16 cellular contexts compared by ENCODE assay signal in the genomic region with DNA sequence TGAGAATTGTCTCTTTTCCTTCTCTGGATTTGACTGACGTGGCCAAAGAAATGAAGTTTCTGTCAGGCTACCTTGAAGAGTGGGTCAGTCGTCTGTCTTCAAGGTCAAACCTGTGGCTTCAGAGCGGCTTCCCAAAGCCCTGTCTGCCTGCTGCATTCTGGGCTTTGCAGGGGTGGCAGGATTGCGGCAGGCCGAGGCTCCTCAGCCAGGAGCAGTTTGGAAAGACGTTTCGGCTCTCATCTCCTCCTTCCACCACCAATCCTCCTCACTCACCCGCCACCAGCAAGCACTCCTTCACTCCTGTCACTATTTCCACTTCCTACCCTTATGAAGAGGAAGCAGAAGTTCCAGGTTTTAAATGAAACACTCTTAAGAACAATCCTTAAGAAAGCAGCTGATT.
DNase-seq lines count a peak whose midpoint lies in the region; ATAC-seq, FAIRE-seq and TF ChIP-seq lines count a peak whose summit lies in the region.
"Had no signal": no experiment of that assay in that cellular context is flagged by ENCODE, and none has a peak within 500 bp of the region (broad histone marks: within the 10 kb centered on the region; RNA-seq: fewer than 3 reads in every experiment).

No MANE protein-coding gene starts in this region.

- in situ Hi-C loops in HepG2 (cut with HindIII; ENCODE audit: extremely low pct_ligation_motif_present, low pct_unique_long_range_greater_than_20kb): no loop called here

- DNase-seq in SK-N-DZ (ENCODE audit: low spot score) (peak; percentile 48), cerebellar cortex (ENCODE audit: low spot score) (peak; percentile 5), medulla oblongata (ENCODE audit: extremely low spot score) (peak; percentile 55), substantia nigra (lab: John Stamatoyannopoulos, UW) (peak in 14 of 49 donors; percentile 7 to 42 (median 16)), HepG2 (ENCODE audit: low spot score) (no peak), Right ventricle myocardium inferior (ENCODE audit: missing footprints) (no peak), kidney glomerular epithelial cell (lab: John Stamatoyannopoulos, UW) (no peak)
- DNase-seq: ACHN, AML-193, DMS53, NCI-H1417 treated with DMSO at 0.1 percent for 48 hours, NCI-H2029 treated with DMSO at 0.1 percent for 48 hours, PC-3 had no signal

- ATAC-seq in HepG2 (no peak), Right ventricle myocardium inferior (no peak)
- ATAC-seq: PC-3 had no signal

- POLR2A ChIA-PET in HepG2 (lab: Yijun Ruan, JAX): no interaction called here

- TF ChIP-seq CTCF in HepG2 (CRISPR knock-in tag; IDR thresholded peaks at IDR 0.05): no peak

- H3K79me2 ChIP-seq in HepG2 (ENCODE audit: insufficient read depth, low read length): no peaks in the 10 kb centered on the region

- TF ChIP-seq EP300 in HepG2 (IDR thresholded peaks at IDR 0.05; ENCODE audit: low read depth in 2 of 2, low read length in 2 of 2): no peak
- TF ChIP-seq EP300 in HepG2 (CRISPR knock-in tag; IDR thresholded peaks at IDR 0.05; ENCODE audit: borderline replicate concordance): no peak

- H3K4me2 ChIP-seq in HepG2 (ENCODE audit: low read depth, low read length): no peak overlapping the region

- 41% methylated on average over 8 of the region's 8 CpGs for WGBS in HepG2 (ENCODE audit: low lambda C conversion rate)

- no peak overlapping the region for H3K4me3 ChIP-seq in HepG2 (replicated peaks in 1 of 3; ENCODE audit: insufficient read depth in 1 of 3, low read depth in 2 of 3, low read length in 3 of 3)
- H3K4me3 ChIP-seq: HAP-1, SK-N-MC had no signal

- no TSS peak for BruUV-seq in HepG2 (replicated peaks; lab: Mats Ljungman, UMichigan)

- CTCF ChIA-PET in HepG2 (lab: Yijun Ruan, JAX; ENCODE audit: low intra/inter-chr PET ratio, low total read pairs): no interaction called here

- H3K27me3 ChIP-seq in HepG2 (ENCODE audit: control insufficient read depth in 1 of 2, insufficient read depth in 2 of 2, low read length in 2 of 2): 0 out of 5 replicates have a peak, but pooled peaks cover 0 to 6% of the 10 kb centered on the region in 2 experiments

- H3K9ac ChIP-seq in HepG2 (ENCODE audit: insufficient read depth, low read depth, low read length): no peak overlapping the region

- no peaks in the 10 kb centered on the region for H3K4me1 ChIP-seq in HepG2 (ENCODE audit: insufficient read depth, low read length)
- H3K4me1 ChIP-seq: HAP-1 had no signal

- H3K36me3 ChIP-seq in HepG2 (replicated peaks in 1 of 2; ENCODE audit: control insufficient read depth in 1 of 2, insufficient read depth in 2 of 2, low read length in 2 of 2): no peaks in the 10 kb centered on the region
- H3K36me3 ChIP-seq: HAP-1 had no signal

- H2AFZ ChIP-seq in HepG2 (ENCODE audit: low read length): no peak overlapping the region

- TF ChIP-seq POLR2A in HepG2 (IDR thresholded peaks at IDR 0.05; ENCODE audit: insufficient read depth in 1 of 2, low read depth in 2 of 2, low read length in 2 of 2): no peak

- intact Hi-C loops in HepG2 (cut with micrococcal nuclease; ENCODE audit: unreplicated experiment): no loop called here
- intact Hi-C loops in Right ventricle myocardium inferior (cut with DNase I): no loop called here

- no peaks in the 10 kb centered on the region for H4K20me1 ChIP-seq in HepG2 (ENCODE audit: insufficient read depth, low read length)

- no peak for FAIRE-seq in HepG2 (lab: Jason Lieb, UNC)

- no peaks in the 10 kb centered on the region for H3K9me3 ChIP-seq in HepG2 (ENCODE audit: low read length)
- H3K9me3 ChIP-seq: HAP-1 had no signal

- peak overlapping the region; percentile 81 for H3K27ac ChIP-seq in substantia nigra (ENCODE audit: low read depth, low read length, poor library complexity, severe bottlenecking)
- H3K27ac ChIP-seq in HepG2 (ENCODE audit: extremely low read length, insufficient read depth, low read length): no peak overlapping the region
- H3K27ac ChIP-seq: RWPE1, SK-N-MC had no signal

- no peak for TF ChIP-seq RAD21 in HepG2 (CRISPR knock-in tag; IDR thresholded peaks at IDR 0.05)

TF ChIP-seq in HepG2, 621 proteins besides CTCF, POLR2A, EP300 and RAD21 (continues in another document):
- TF ChIP-seq NR1H2 (CRISPR knock-in tag; IDR thresholded peaks at IDR 0.05; ENCODE audit: borderline replicate concordance, low read depth) (no peak), RCOR2 (CRISPR knock-in tag; IDR thresholded peaks at IDR 0.05) (no peak), GATA4 (IDR thresholded peaks at IDR 0.05; ENCODE audit: borderline replicate concordance, low read depth) (no peak), ZKSCAN1 (IDR thresholded peaks at IDR 0.05; ENCODE audit: low read length) (no peak), ZNF432 (CRISPR knock-in tag; IDR thresholded peaks at IDR 0.05; ENCODE audit: borderline replicate concordance) (no peak), ZSCAN29 (CRISPR knock-in tag; conservative IDR thresholded peaks at IDR 0.05) (no peak), FOXJ3 (CRISPR knock-in tag; IDR thresholded peaks at IDR 0.05; ENCODE audit: borderline replicate concordance) (no peak), ZNF670 (CRISPR knock-in tag; IDR thresholded peaks at IDR 0.05; ENCODE audit: borderline replicate concordance) (no peak), ZMYM4 (CRISPR knock-in tag; IDR thresholded peaks at IDR 0.05) (no peak)
- TF ChIP-seq, protein P1, sequence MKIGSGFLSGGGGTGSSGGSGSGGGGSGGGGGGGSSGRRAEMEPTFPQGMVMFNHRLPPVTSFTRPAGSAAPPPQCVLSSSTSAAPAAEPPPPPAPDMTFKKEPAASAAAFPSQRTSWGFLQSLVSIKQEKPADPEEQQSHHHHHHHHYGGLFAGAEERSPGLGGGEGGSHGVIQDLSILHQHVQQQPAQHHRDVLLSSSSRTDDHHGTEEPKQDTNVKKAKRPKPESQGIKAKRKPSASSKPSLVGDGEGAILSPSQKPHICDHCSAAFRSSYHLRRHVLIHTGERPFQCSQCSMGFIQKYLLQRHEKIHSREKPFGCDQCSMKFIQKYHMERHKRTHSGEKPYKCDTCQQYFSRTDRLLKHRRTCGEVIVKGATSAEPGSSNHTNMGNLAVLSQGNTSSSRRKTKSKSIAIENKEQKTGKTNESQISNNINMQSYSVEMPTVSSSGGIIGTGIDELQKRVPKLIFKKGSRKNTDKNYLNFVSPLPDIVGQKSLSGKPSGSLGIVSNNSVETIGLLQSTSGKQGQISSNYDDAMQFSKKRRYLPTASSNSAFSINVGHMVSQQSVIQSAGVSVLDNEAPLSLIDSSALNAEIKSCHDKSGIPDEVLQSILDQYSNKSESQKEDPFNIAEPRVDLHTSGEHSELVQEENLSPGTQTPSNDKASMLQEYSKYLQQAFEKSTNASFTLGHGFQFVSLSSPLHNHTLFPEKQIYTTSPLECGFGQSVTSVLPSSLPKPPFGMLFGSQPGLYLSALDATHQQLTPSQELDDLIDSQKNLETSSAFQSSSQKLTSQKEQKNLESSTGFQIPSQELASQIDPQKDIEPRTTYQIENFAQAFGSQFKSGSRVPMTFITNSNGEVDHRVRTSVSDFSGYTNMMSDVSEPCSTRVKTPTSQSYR (CRISPR knock-in tag; IDR thresholded peaks at IDR 0.05; ENCODE audit: borderline replicate concordance): no peak
- TF ChIP-seq, protein P2, sequence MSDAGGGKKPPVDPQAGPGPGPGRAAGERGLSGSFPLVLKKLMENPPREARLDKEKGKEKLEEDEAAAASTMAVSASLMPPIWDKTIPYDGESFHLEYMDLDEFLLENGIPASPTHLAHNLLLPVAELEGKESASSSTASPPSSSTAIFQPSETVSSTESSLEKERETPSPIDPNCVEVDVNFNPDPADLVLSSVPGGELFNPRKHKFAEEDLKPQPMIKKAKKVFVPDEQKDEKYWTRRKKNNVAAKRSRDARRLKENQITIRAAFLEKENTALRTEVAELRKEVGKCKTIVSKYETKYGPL (CRISPR knock-in tag; IDR thresholded peaks at IDR 0.05): no peak
- TF ChIP-seq, protein P3, sequence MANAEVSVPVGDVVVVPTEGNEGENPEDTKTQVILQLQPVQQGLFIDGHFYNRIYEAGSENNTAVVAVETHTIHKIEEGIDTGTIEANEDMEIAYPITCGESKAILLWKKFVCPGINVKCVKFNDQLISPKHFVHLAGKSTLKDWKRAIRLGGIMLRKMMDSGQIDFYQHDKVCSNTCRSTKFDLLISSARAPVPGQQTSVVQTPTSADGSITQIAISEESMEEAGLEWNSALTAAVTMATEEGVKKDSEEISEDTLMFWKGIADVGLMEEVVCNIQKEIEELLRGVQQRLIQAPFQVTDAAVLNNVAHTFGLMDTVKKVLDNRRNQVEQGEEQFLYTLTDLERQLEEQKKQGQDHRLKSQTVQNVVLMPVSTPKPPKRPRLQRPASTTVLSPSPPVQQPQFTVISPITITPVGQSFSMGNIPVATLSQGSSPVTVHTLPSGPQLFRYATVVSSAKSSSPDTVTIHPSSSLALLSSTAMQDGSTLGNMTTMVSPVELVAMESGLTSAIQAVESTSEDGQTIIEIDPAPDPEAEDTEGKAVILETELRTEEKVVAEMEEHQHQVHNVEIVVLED (CRISPR knock-in tag; IDR thresholded peaks at IDR 0.05; ENCODE audit: borderline replicate concordance): no peak
- TF ChIP-seq, protein P4, sequence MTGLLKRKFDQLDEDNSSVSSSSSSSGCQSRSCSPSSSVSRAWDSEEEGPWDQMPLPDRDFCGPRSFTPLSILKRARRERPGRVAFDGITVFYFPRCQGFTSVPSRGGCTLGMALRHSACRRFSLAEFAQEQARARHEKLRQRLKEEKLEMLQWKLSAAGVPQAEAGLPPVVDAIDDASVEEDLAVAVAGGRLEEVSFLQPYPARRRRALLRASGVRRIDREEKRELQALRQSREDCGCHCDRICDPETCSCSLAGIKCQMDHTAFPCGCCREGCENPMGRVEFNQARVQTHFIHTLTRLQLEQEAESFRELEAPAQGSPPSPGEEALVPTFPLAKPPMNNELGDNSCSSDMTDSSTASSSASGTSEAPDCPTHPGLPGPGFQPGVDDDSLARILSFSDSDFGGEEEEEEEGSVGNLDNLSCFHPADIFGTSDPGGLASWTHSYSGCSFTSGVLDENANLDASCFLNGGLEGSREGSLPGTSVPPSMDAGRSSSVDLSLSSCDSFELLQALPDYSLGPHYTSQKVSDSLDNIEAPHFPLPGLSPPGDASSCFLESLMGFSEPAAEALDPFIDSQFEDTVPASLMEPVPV (CRISPR knock-in tag; IDR thresholded peaks at IDR 0.05): no peak
- TF ChIP-seq, protein P5, sequence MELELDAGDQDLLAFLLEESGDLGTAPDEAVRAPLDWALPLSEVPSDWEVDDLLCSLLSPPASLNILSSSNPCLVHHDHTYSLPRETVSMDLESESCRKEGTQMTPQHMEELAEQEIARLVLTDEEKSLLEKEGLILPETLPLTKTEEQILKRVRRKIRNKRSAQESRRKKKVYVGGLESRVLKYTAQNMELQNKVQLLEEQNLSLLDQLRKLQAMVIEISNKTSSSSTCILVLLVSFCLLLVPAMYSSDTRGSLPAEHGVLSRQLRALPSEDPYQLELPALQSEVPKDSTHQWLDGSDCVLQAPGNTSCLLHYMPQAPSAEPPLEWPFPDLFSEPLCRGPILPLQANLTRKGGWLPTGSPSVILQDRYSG (CRISPR knock-in tag; IDR thresholded peaks at IDR 0.05): no peak

Comparison
In these comparisons a context has a peak if more than half of its experiments do, and no peak if none do; other contexts are left out.
1. DNase-seq: peak in SK-N-DZ (single experiment), cerebellar cortex (single experiment) and medulla oblongata (single experiment); none in HepG2 (single experiment), Right ventricle myocardium inferior (single experiment) and kidney glomerular epithelial cell (single experiment).